Comparison of ENCODE assay signal across 8 cellular contexts in genomic region chr5:10353241-10354047, GRCh38. TPM values are rescaled to one million over a fixed set of nuclear protein-coding genes. Genes with fewer than 3 reads are reported as not detected.
DNase-seq lines count a peak whose midpoint lies in the region; ATAC-seq and TF ChIP-seq lines count a peak whose summit lies in the region.

Gene MARCHF6, plus strand, starts transcription at chr5:10353695. Its CDS starts 204 bp downstream, at chr5:10353899.

- ATAC-seq in GM19452 (IDR thresholded peaks at IDR 0.05; ENCODE audit: unreplicated experiment) (peak; percentile 84), HG03575 (IDR thresholded peaks at IDR 0.05; ENCODE audit: extremely low read depth, insufficient number of reproducible peaks, low FRiP score, unreplicated experiment) (peak; percentile 49)

- H3K9me3 Mint-ChIP-seq in CD14-positive monocyte: no peaks in the 10 kb centered on the region
- H3K9me3 Mint-ChIP-seq in activated CD4-positive, alpha-beta memory T cell treated with anti-CD3 and anti-CD28 coated beads, Interleukin-2, amount 10 ng/mL, durations not matched to agents 7 days and 5 days: no peaks in the 10 kb centered on the region

- H3K4me3 ChIP-seq in duodenal mucosa (ENCODE audit: low read depth in 1 of 2, low read length in 2 of 2) (peak within 1 kb of the TSS; percentile 88 to 97), lower leg skin (ENCODE audit: low read depth, poor library complexity, severe bottlenecking) (peak within 1 kb of the TSS; percentile 92)

- H3K27me3 ChIP-seq in duodenal mucosa (ENCODE audit: control insufficient read depth in 1 of 2, insufficient read depth in 2 of 2, low read length in 2 of 2): no peaks in the 10 kb centered on the region

- peak within 1 kb of the TSS; percentile 97 for H3K27ac ChIP-seq in duodenal mucosa (ENCODE audit: low read depth, low read length)

- WGBS in lower leg skin, 2 donors: 0 to 1% methylated on average over 47 to 62 of the region's 92 CpGs

- DNase-seq in CD14-positive monocyte (ENCODE audit: low spot score) (peak; percentile 89), NCI-H82 treated with DMSO at 0.1 percent for 48 hours (lab: John Stamatoyannopoulos, UW; ENCODE audit: unreplicated experiment) (peak; percentile 68), lower leg skin (ENCODE audit: low spot score in 2 of 2) (peak; percentile 91 to 99)
- peak; percentile 95 for DNase-seq in activated CD4-positive, alpha-beta memory T cell treated with anti-CD3 and anti-CD28 coated beads, Interleukin-2, amount 10 ng/mL, durations not matched to agents 7 days and 5 days
- DNase-seq in stimulated activated CD4-positive, alpha-beta T cell treated with anti-CD3 and anti-CD28 coated beads, Interleukin-4, amount 100 ng/mL, for 4 hours: peak; percentile 92 to 97

- POLR2A ChIA-PET in activated CD4-positive, alpha-beta memory T cell treated with anti-CD3 and anti-CD28 coated beads, Interleukin-2, amount 10 ng/mL, durations not matched to agents 7 days and 5 days (lab: Charles Lee): interaction anchor here (0.6 to 3.2 kb wide), 26 partner anchors 9 to 408 kb away, joined by 3 to 55 read pairs (median 4); partner anchors contain the start of genes ANKRD33B, ATPSCKMT, CCT5 and DAP

- no peak for TF ChIP-seq CTCF in CD14-positive monocyte (IDR thresholded peaks at IDR 0.05)
- TF ChIP-seq CTCF in lower leg skin (IDR thresholded peaks at IDR 0.05): no peak

- no peaks in the 10 kb centered on the region for H3K36me3 ChIP-seq in duodenal mucosa (ENCODE audit: control insufficient read depth in 1 of 2, insufficient read depth in 2 of 2, low read length in 2 of 2)

- H3K4me1 ChIP-seq in duodenal mucosa (ENCODE audit: control insufficient read depth in 1 of 2, insufficient read depth in 2 of 2, low read length in 2 of 2): peaks cover 25 to 30% of the 10 kb centered on the region in 2 donors

- H3K4me3 Mint-ChIP-seq in CD14-positive monocyte: peak within 1 kb of the TSS; percentile 100
- peak within 1 kb of the TSS; percentile 99 for H3K4me3 Mint-ChIP-seq in activated CD4-positive, alpha-beta memory T cell treated with anti-CD3 and anti-CD28 coated beads, Interleukin-2, amount 10 ng/mL, durations not matched to agents 7 days and 5 days

- H3K36me3 Mint-ChIP-seq in CD14-positive monocyte: peaks cover 2% of the 10 kb centered on the region in 2 donors
- H3K36me3 Mint-ChIP-seq in activated CD4-positive, alpha-beta memory T cell treated with anti-CD3 and anti-CD28 coated beads, Interleukin-2, amount 10 ng/mL, durations not matched to agents 7 days and 5 days (ENCODE audit: low read depth): peaks cover 3% of the 10 kb centered on the region

- peak within 1 kb of the TSS; percentile 95 to 100 (median 98) for H3K27ac Mint-ChIP-seq in CD14-positive monocyte
- peak within 1 kb of the TSS; percentile 97 for H3K27ac Mint-ChIP-seq in activated CD4-positive, alpha-beta memory T cell treated with anti-CD3 and anti-CD28 coated beads, Interleukin-2, amount 10 ng/mL, durations not matched to agents 7 days and 5 days

- H3K9me3 ChIP-seq in duodenal mucosa (ENCODE audit: control insufficient read depth in 1 of 2, low read length in 2 of 2): no peaks in the 10 kb centered on the region

- TF ChIP-seq POLR2A in lower leg skin (IDR thresholded peaks at IDR 0.05): peak in 1 of 2 donors; percentile 20

- H3K4me1 Mint-ChIP-seq in CD14-positive monocyte: peaks cover 33% of the 10 kb centered on the region
- H3K4me1 Mint-ChIP-seq in activated CD4-positive, alpha-beta memory T cell treated with anti-CD3 and anti-CD28 coated beads, Interleukin-2, amount 10 ng/mL, durations not matched to agents 7 days and 5 days: peaks cover 38% of the 10 kb centered on the region

- peak within 1 kb of the TSS; percentile 87 to 98 for H3K9ac ChIP-seq in duodenal mucosa (ENCODE audit: low read depth in 1 of 2, low read length in 2 of 2)

- intact Hi-C loops in CD14-positive monocyte (cut with micrococcal nuclease) (loop anchor here in 1 of 2 donors (2.0 to 10.0 kb wide), 4 partner anchors 69 to 281 kb away; partner anchors contain the start of genes ATPSCKMT and ROPN1L), lower leg skin (cut with DNase I; ENCODE audit: low total_unique reads) (loop anchor here (10.0 kb wide), 1 partner anchor 69 kb away; no protein-coding TSS in a partner anchor)

- CTCF ChIA-PET in activated CD4-positive, alpha-beta memory T cell treated with anti-CD3 and anti-CD28 coated beads, Interleukin-2, amount 10 ng/mL, durations not matched to agents 7 days and 5 days (lab: Charles Lee): interaction anchor here (1.1 to 3.1 kb wide), 12 partner anchors 9 to 282 kb away, joined by 3 to 19 read pairs (median 4); partner anchors contain the start of genes ATPSCKMT and CCT5

- peaks cover 0 to 3% (median 0%) of the 10 kb centered on the region in 3 donors for H3K27me3 Mint-ChIP-seq in CD14-positive monocyte (ENCODE audit: low read depth in 3 of 3)
- no peaks in the 10 kb centered on the region for H3K27me3 Mint-ChIP-seq in activated CD4-positive, alpha-beta memory T cell treated with anti-CD3 and anti-CD28 coated beads, Interleukin-2, amount 10 ng/mL, durations not matched to agents 7 days and 5 days

RNA-seq across cellular contexts. Expression of gene MARCHF6, which starts in this region (rescaled TPM):
- polyA plus RNA-seq in CD14-positive monocyte: 10 to 100 TPM; 24.0 to 31.0 TPM
- 100 to 1,000 TPM; 101 to 109 TPM for total RNA-seq in activated CD4-positive, alpha-beta memory T cell treated with anti-CD3 and anti-CD28 coated beads, Interleukin-2, amount 10 ng/mL, durations not matched to agents 7 days and 5 days
- 10 to 100 TPM; 53.0 to 82.0 (median 63.3) TPM for total RNA-seq in lower leg skin

Comparison
In these comparisons a context has a peak if more than half of its experiments do, and no peak if none do; other contexts are left out.
1. Peak in every context shown above with its lines: DNase-seq, ATAC-seq, H3K4me3 ChIP-seq and H3K27ac ChIP-seq.